1 cellular context compared by ENCODE assay signal in the genomic region with DNA sequence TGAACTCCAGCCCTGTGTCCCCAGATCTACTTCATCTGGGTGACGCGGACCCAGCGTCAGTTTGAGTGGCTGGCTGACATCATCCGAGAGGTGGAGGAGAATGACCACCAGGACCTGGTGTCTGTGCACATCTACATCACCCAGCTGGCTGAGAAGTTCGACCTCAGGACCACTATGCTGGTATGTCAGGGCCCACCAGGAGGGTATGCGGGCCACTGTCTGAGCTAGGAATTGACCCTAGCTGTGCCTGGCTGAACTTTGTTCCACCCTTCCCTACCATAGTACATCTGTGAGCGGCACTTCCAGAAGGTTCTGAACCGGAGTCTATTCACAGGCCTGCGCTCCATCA.
A peak's percentile ranks its signal among the peaks of the same experiment; 100 is the strongest.
TF ChIP-seq lines count a peak whose summit lies in the region.

No MANE protein-coding gene starts in this region.

TF ChIP-seq in HepG2, 621 proteins besides CTCF, POLR2A, EP300 and RAD21:
- TF ChIP-seq GZF1 (CRISPR knock-in tag; IDR thresholded peaks at IDR 0.05) (no peak), HOXA5 (CRISPR knock-in tag; IDR thresholded peaks at IDR 0.05) (no peak), ZNF598 (CRISPR knock-in tag; IDR thresholded peaks at IDR 0.05; ENCODE audit: borderline replicate concordance) (no peak), HIVEP1 (CRISPR knock-in tag; IDR thresholded peaks at IDR 0.05) (peak; percentile 12; the same call in 1 of the 2 replicates), ATF2 (CRISPR knock-in tag; IDR thresholded peaks at IDR 0.05) (no peak), ZNF569 (CRISPR knock-in tag; IDR thresholded peaks at IDR 0.05; ENCODE audit: borderline replicate concordance) (no peak), SP4 (CRISPR knock-in tag; IDR thresholded peaks at IDR 0.05) (peak; percentile 9; the same call in 1 of the 2 replicates), KAT2B (IDR thresholded peaks at IDR 0.05; ENCODE audit: borderline replicate concordance, low read depth, low read length) (no peak), CBX5 (CRISPR knock-in tag; IDR thresholded peaks at IDR 0.05; ENCODE audit: borderline replicate concordance) (0 out of 2 replicates have a peak, but pooled peaks have one; percentile 11), ETV6 (CRISPR knock-in tag; conservative IDR thresholded peaks at IDR 0.05) (no peak), ZMYM2 (CRISPR knock-in tag; IDR thresholded peaks at IDR 0.05) (no peak), NR1H2 (CRISPR knock-in tag; IDR thresholded peaks at IDR 0.05; ENCODE audit: borderline replicate concordance, low read depth) (0 out of 2 replicates have a peak, but pooled peaks have one; percentile 55), ASH2L (IDR thresholded peaks at IDR 0.05; ENCODE audit: insufficient read length, low read depth, low read length) (no peak), ZFP36L2 (CRISPR knock-in tag; IDR thresholded peaks at IDR 0.05) (no peak), ZNF574 (CRISPR knock-in tag; IDR thresholded peaks at IDR 0.05) (no peak), JDP2 (CRISPR knock-in tag; IDR thresholded peaks at IDR 0.05; ENCODE audit: borderline replicate concordance) (no peak), ZNF780A (CRISPR knock-in tag; IDR thresholded peaks at IDR 0.05) (no peak), LCORL (IDR thresholded peaks at IDR 0.05) (no peak), LCORL (CRISPR knock-in tag; IDR thresholded peaks at IDR 0.05) (no peak), ZNF44 (CRISPR knock-in tag; IDR thresholded peaks at IDR 0.05) (no peak), PTBP1 (IDR thresholded peaks at IDR 0.05; ENCODE audit: low read depth, low read length, poor library complexity, severe bottlenecking) (no peak), ZNF430 (CRISPR knock-in tag; IDR thresholded peaks at IDR 0.05) (no peak), GATAD1 (CRISPR knock-in tag; IDR thresholded peaks at IDR 0.05) (0 out of 2 replicates have a peak, but pooled peaks have one; percentile 3), ZNF326 (CRISPR knock-in tag; IDR thresholded peaks at IDR 0.05; ENCODE audit: borderline replicate concordance) (0 out of 2 replicates have a peak, but pooled peaks have one; percentile 67), ZNF501 (CRISPR knock-in tag; IDR thresholded peaks at IDR 0.05) (no peak), ESRRA (CRISPR knock-in tag; IDR thresholded peaks at IDR 0.05; ENCODE audit: low read depth) (no peak), CBX2 (IDR thresholded peaks at IDR 0.05; ENCODE audit: low read depth, low read length) (no peak), CBX2 (CRISPR knock-in tag; IDR thresholded peaks at IDR 0.05; ENCODE audit: low read depth) (no peak), ZNF484 (CRISPR knock-in tag; IDR thresholded peaks at IDR 0.05; ENCODE audit: borderline replicate concordance, low read depth) (no peak), NPAS2 (CRISPR knock-in tag; IDR thresholded peaks at IDR 0.05; ENCODE audit: borderline replicate concordance) (no peak), AHR (CRISPR knock-in tag; IDR thresholded peaks at IDR 0.05) (no peak), ZNF547 (CRISPR knock-in tag; IDR thresholded peaks at IDR 0.05) (0 out of 2 replicates have a peak, but pooled peaks have one; percentile 9), ZNF3 (CRISPR knock-in tag; IDR thresholded peaks at IDR 0.05) (no peak), SP2 (CRISPR knock-in tag; IDR thresholded peaks at IDR 0.05) (peak; percentile 3; the same call in 1 of the 2 replicates), KLF13 (CRISPR knock-in tag; IDR thresholded peaks at IDR 0.05) (no peak), SOX6 (IDR thresholded peaks at IDR 0.05) (no peak), SOX6 (CRISPR knock-in tag; IDR thresholded peaks at IDR 0.05) (0 out of 2 replicates have a peak, but pooled peaks have one; percentile 27), CEBPB (IDR thresholded peaks at IDR 0.05; ENCODE audit: borderline replicate concordance, low read depth, low read length) (no peak), ZNF670 (CRISPR knock-in tag; IDR thresholded peaks at IDR 0.05; ENCODE audit: borderline replicate concordance) (no peak), DMAP1 (CRISPR knock-in tag; IDR thresholded peaks at IDR 0.05) (no peak), ZNF282 (IDR thresholded peaks at IDR 0.05; ENCODE audit: partially characterized antibody) (no peak), NR0B2 (CRISPR knock-in tag; IDR thresholded peaks at IDR 0.05) (no peak), THRA (CRISPR knock-in tag; IDR thresholded peaks at IDR 0.05; ENCODE audit: borderline replicate concordance) (no peak), ZNF543 (CRISPR knock-in tag; IDR thresholded peaks at IDR 0.05) (no peak), NRL (CRISPR knock-in tag; IDR thresholded peaks at IDR 0.05; ENCODE audit: borderline replicate concordance) (0 out of 2 replicates have a peak, but pooled peaks have one; percentile 48), ATF7 (IDR thresholded peaks at IDR 0.05) (no peak), ATF7 (CRISPR knock-in tag; IDR thresholded peaks at IDR 0.05) (no peak), ZNF607 (CRISPR knock-in tag; IDR thresholded peaks at IDR 0.05; ENCODE audit: borderline replicate concordance) (no peak), ZSCAN25 (CRISPR knock-in tag; IDR thresholded peaks at IDR 0.05) (peak; percentile 30; the same call in 1 of the 2 replicates)
- TF ChIP-seq, protein P1, sequence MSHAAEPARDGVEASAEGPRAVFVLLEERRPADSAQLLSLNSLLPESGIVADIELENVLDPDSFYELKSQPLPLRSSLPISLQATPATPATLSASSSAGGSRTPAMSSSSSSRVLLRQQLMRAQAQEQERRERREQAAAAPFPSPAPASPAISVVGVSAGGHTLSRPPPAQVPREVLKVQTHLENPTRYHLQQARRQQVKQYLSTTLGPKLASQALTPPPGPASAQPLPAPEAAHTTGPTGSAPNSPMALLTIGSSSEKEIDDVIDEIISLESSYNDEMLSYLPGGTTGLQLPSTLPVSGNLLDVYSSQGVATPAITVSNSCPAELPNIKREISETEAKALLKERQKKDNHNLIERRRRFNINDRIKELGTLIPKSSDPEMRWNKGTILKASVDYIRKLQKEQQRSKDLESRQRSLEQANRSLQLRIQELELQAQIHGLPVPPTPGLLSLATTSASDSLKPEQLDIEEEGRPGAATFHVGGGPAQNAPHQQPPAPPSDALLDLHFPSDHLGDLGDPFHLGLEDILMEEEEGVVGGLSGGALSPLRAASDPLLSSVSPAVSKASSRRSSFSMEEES (CRISPR knock-in tag; IDR thresholded peaks at IDR 0.05): no peak
- TF ChIP-seq, protein P2, sequence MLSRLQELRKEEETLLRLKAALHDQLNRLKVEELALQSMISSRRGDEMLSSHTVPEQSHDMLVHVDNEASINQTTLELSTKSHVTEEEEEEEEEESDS (CRISPR knock-in tag; IDR thresholded peaks at IDR 0.05; ENCODE audit: borderline replicate concordance): no peak
- TF ChIP-seq, protein P3, sequence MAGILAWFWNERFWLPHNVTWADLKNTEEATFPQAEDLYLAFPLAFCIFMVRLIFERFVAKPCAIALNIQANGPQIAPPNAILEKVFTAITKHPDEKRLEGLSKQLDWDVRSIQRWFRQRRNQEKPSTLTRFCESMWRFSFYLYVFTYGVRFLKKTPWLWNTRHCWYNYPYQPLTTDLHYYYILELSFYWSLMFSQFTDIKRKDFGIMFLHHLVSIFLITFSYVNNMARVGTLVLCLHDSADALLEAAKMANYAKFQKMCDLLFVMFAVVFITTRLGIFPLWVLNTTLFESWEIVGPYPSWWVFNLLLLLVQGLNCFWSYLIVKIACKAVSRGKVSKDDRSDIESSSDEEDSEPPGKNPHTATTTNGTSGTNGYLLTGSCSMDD (CRISPR knock-in tag; IDR thresholded peaks at IDR 0.05): no peak
- TF ChIP-seq, protein P4, sequence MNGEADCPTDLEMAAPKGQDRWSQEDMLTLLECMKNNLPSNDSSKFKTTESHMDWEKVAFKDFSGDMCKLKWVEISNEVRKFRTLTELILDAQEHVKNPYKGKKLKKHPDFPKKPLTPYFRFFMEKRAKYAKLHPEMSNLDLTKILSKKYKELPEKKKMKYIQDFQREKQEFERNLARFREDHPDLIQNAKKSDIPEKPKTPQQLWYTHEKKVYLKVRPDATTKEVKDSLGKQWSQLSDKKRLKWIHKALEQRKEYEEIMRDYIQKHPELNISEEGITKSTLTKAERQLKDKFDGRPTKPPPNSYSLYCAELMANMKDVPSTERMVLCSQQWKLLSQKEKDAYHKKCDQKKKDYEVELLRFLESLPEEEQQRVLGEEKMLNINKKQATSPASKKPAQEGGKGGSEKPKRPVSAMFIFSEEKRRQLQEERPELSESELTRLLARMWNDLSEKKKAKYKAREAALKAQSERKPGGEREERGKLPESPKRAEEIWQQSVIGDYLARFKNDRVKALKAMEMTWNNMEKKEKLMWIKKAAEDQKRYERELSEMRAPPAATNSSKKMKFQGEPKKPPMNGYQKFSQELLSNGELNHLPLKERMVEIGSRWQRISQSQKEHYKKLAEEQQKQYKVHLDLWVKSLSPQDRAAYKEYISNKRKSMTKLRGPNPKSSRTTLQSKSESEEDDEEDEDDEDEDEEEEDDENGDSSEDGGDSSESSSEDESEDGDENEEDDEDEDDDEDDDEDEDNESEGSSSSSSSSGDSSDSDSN (CRISPR knock-in tag; IDR thresholded peaks at IDR 0.05): no peak
- TF ChIP-seq, protein P5, sequence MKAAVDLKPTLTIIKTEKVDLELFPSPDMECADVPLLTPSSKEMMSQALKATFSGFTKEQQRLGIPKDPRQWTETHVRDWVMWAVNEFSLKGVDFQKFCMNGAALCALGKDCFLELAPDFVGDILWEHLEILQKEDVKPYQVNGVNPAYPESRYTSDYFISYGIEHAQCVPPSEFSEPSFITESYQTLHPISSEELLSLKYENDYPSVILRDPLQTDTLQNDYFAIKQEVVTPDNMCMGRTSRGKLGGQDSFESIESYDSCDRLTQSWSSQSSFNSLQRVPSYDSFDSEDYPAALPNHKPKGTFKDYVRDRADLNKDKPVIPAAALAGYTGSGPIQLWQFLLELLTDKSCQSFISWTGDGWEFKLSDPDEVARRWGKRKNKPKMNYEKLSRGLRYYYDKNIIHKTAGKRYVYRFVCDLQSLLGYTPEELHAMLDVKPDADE (CRISPR knock-in tag; IDR thresholded peaks at IDR 0.05): no peak
- TF ChIP-seq, protein P6, sequence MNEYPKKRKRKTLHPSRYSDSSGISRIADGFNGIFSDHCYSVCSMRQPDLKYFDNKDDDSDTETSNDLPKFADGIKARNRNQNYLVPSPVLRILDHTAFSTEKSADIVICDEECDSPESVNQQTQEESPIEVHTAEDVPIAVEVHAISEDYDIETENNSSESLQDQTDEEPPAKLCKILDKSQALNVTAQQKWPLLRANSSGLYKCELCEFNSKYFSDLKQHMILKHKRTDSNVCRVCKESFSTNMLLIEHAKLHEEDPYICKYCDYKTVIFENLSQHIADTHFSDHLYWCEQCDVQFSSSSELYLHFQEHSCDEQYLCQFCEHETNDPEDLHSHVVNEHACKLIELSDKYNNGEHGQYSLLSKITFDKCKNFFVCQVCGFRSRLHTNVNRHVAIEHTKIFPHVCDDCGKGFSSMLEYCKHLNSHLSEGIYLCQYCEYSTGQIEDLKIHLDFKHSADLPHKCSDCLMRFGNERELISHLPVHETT (CRISPR knock-in tag; conservative IDR thresholded peaks at IDR 0.05): no peak
- TF ChIP-seq, protein P7, sequence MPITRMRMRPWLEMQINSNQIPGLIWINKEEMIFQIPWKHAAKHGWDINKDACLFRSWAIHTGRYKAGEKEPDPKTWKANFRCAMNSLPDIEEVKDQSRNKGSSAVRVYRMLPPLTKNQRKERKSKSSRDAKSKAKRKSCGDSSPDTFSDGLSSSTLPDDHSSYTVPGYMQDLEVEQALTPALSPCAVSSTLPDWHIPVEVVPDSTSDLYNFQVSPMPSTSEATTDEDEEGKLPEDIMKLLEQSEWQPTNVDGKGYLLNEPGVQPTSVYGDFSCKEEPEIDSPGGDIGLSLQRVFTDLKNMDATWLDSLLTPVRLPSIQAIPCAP (CRISPR knock-in tag; IDR thresholded peaks at IDR 0.05; ENCODE audit: low read depth): no peak
